ENCODE assay signal across 19 cellular contexts in the genomic region with DNA sequence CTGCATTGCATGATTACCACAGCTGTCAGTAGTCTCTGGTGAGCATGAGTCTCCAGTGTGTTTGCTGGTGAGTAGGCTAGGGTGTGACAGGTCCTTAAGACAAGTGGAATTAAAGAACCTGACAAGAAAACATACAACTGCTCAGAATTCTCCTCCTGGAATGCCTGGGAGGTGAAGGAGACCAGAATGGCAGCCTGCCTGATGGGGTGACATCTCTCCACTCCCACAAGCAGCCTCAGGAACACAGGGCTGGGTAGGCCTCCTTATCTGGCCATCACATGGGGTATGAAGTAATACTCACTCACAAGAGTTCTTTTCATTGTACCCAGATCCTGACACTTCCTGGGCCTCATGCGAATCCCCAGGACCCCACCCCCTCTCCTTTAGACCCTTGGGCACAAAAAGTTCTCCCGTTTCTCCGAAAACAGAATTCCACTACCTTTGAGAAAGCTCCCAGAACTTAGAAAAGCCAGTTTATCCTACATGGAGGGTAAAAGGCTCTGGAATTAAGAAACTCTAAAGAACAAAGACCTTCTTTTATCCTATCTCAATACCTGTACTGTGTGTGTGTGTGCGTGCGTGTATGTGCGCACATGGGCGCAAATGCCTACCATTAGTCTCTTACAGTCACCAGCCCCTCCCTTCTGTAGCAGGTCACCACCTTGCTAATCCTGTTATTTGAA. TPM values are rescaled to one million over a fixed set of nuclear protein-coding genes. Genes with fewer than 3 reads are reported as not detected.
DNase-seq lines count a peak whose midpoint lies in the region; ATAC-seq and TF ChIP-seq lines count a peak whose summit lies in the region.
"Had no signal": no experiment of that assay in that cellular context is flagged by ENCODE, and none has a peak within 500 bp of the region (broad histone marks: within the 10 kb centered on the region; RNA-seq: fewer than 3 reads in every experiment).

No MANE protein-coding gene starts in this region.

- no peaks in the 10 kb centered on the region for H3K27me3 ChIP-seq in Caco-2 (replicated peaks; ENCODE audit: control insufficient read depth, insufficient read depth, low read length)
- H3K27me3 ChIP-seq in lower lobe of right lung (ENCODE audit: low read depth): no peaks in the 10 kb centered on the region
- no peaks in the 10 kb centered on the region for H3K27me3 ChIP-seq in brain microvascular endothelial cell (replicated peaks)
- H3K27me3 ChIP-seq: ascending aorta, SJSA1 had no signal

- peaks cover 15% of the 10 kb centered on the region for H3K4me1 Mint-ChIP-seq in Caco-2 (ENCODE audit: low read depth, unreplicated experiment)

- intact Hi-C loops in Caco-2 (cut with micrococcal nuclease; ENCODE audit: unreplicated experiment) (no loop called here), lower lobe of right lung (cut with DNase I) (no loop called here)

- H3K4me1 ChIP-seq in Caco-2 (peaks cover 5% of the 10 kb centered on the region), lower lobe of right lung (no peaks in the 10 kb centered on the region)
- H3K4me1 ChIP-seq: ascending aorta, SJSA1 had no signal

- peak; percentile 96 to 97 for ATAC-seq in lower lobe of right lung
- ATAC-seq: PC-3, sciatic nerve had no signal

- DNase-seq in Caco-2 (peak; percentile 6 to 40), HuH-7.5 (ENCODE audit: low spot score) (peak; percentile 17), epithelial cell of esophagus (ENCODE audit: low read depth) (peak; percentile 58), lower lobe of right lung (peak; percentile 75), brain microvascular endothelial cell (no peak), amniotic stem cell (lab: John Stamatoyannopoulos, UW) (no peak)
- no peak for DNase-seq in activated naive CD4-positive, alpha-beta T cell treated with Interleukin-2 at 50 U/mL for 16 hours
- no peak for DNase-seq in NK-92 treated with Interleukin-12 subunit alpha and Interleukin-12 subunit beta, amount 100 ng/mL, for 24 hours (lab: John Stamatoyannopoulos, UW)
- DNase-seq: activated CD4-positive, alpha-beta T cell treated with anti-CD3 and anti-CD28 coated beads for 4 hours; kidney glomerular epithelial cell; NCI-H1092; occipital lobe; PC-3; stimulated activated CD4-positive, alpha-beta T cell treated with anti-CD3 and anti-CD28 coated beads, Interleukin-2, amount 100 ng/mL, for 48 hours; substantia nigra; T-helper 9 cell had no signal

- no peak overlapping the region for H3K4me3 ChIP-seq in Caco-2 (ENCODE audit: low read depth, low read length)
- no peak overlapping the region for H3K4me3 ChIP-seq in epithelial cell of esophagus (ENCODE audit: low read length)
- no peak overlapping the region for H3K4me3 ChIP-seq in lower lobe of right lung
- no peak overlapping the region for H3K4me3 ChIP-seq in brain microvascular endothelial cell (ENCODE audit: low read depth, low read length)
- H3K4me3 ChIP-seq: ascending aorta, SJSA1 had no signal

- POLR2A ChIA-PET in Caco-2 (lab: Charles Lee): no interaction called here

- no TSS peak for BruUV-seq in Caco-2 (replicated peaks; lab: Mats Ljungman, UMichigan)

- no peaks in the 10 kb centered on the region for H3K27me3 Mint-ChIP-seq in Caco-2 (ENCODE audit: insufficient read depth, unreplicated experiment)

- H3K36me3 Mint-ChIP-seq in Caco-2 (ENCODE audit: insufficient read depth, unreplicated experiment): no peaks in the 10 kb centered on the region

- no peak overlapping the region for H3K27ac ChIP-seq in lower lobe of right lung
- no peak overlapping the region for H3K27ac ChIP-seq in brain microvascular endothelial cell
- H3K27ac ChIP-seq: ascending aorta, SJSA1 had no signal

- TF ChIP-seq CTCF in Caco-2 (IDR thresholded peaks at IDR 0.05; ENCODE audit: insufficient read depth in 1 of 2, low read depth in 1 of 2, low read length in 1 of 2, severe bottlenecking in 1 of 2, unreplicated experiment in 1 of 2) (no peak), epithelial cell of esophagus (IDR thresholded peaks at IDR 0.05; ENCODE audit: insufficient read depth, low read depth, low read length, missing control alignments) (no peak), lower lobe of right lung (IDR thresholded peaks at IDR 0.05) (no peak), brain microvascular endothelial cell (IDR thresholded peaks at IDR 0.05; ENCODE audit: low read depth, low read length, missing control alignments) (no peak)

- no peak overlapping the region for H3K27ac Mint-ChIP-seq in Caco-2 (ENCODE audit: unreplicated experiment)

- in situ Hi-C loops in brain microvascular endothelial cell (cut with HindIII; ENCODE audit: low pct_ligation_motif_present, low sequenced_read_pairs): no loop called here

- H3K9me3 ChIP-seq in Caco-2 (peaks cover 4% of the 10 kb centered on the region), lower lobe of right lung (no peaks in the 10 kb centered on the region)
- H3K9me3 ChIP-seq: ascending aorta, SJSA1 had no signal

- H3K4me3 Mint-ChIP-seq in Caco-2 (ENCODE audit: unreplicated experiment): no peak overlapping the region

- CTCF ChIA-PET in Caco-2 (lab: Charles Lee): no interaction called here

- peaks cover 32% of the 10 kb centered on the region for H3K9me3 Mint-ChIP-seq in Caco-2 (ENCODE audit: unreplicated experiment)

- no peaks in the 10 kb centered on the region for H3K36me3 ChIP-seq in Caco-2 (ENCODE audit: control insufficient read depth, insufficient read depth, low read length)
- no peaks in the 10 kb centered on the region for H3K36me3 ChIP-seq in lower lobe of right lung
- H3K36me3 ChIP-seq in brain microvascular endothelial cell (replicated peaks): no peaks in the 10 kb centered on the region
- H3K36me3 ChIP-seq: ascending aorta, SJSA1 had no signal

RNA-seq across cellular contexts. Expression of a gene that starts 33.4 kb away (rescaled TPM):
- total RNA-seq in Caco-2 (2022) (49.8 and 52.2 TPM in 2 replicates), lower lobe of right lung (39.0 TPM)

Comparison
In these comparisons a context has a peak if more than half of its experiments do, and no peak if none do; other contexts are left out.
1. DNase-seq: peak in Caco-2 (2 of 2), HuH-7.5 (single experiment), epithelial cell of esophagus (single experiment) and lower lobe of right lung (single experiment); none in activated naive CD4-positive, alpha-beta T cell treated with Interleukin-2 at 50 U/mL for 16 hours (single experiment), brain microvascular endothelial cell (single experiment), NK-92 treated with Interleukin-12 subunit alpha and Interleukin-12 subunit beta, amount 100 ng/mL, for 24 hours (single experiment) and amniotic stem cell (single experiment).